In the genomic region with DNA sequence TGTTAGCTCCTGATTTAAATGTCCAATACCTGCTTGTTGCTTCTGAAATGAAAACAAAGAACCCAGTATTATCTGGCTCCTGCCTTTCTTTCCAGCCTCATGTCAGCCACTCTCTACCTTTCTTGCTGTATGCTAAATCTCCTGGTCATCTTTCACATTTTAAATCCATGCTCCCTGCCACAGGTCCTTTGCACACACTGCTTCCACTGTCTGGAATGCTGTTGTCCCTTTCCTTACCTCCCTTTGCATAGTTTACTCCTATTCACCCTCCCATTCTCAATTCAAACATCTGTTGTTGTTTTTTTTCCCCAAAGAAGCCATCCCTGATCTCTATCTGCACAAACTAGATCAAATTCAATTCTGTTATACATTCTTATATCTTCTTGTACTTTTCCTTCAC, we compare ENCODE assay signal across 1 cellular context.
A peak's percentile ranks its signal among the peaks of the same experiment; 100 is the strongest.
TF ChIP-seq lines count a peak whose summit lies in the region.

No MANE protein-coding gene starts in this region.

TF ChIP-seq in HEK293, 187 proteins besides CTCF, POLR2A, EP300 and RAD21:
- TF ChIP-seq, protein P1, sequence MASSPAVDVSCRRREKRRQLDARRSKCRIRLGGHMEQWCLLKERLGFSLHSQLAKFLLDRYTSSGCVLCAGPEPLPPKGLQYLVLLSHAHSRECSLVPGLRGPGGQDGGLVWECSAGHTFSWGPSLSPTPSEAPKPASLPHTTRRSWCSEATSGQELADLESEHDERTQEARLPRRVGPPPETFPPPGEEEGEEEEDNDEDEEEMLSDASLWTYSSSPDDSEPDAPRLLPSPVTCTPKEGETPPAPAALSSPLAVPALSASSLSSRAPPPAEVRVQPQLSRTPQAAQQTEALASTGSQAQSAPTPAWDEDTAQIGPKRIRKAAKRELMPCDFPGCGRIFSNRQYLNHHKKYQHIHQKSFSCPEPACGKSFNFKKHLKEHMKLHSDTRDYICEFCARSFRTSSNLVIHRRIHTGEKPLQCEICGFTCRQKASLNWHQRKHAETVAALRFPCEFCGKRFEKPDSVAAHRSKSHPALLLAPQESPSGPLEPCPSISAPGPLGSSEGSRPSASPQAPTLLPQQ (tag by site-specific recombination; IDR thresholded peaks at IDR 0.05), result no peak
- TF ChIP-seq ZNF558 (tag by site-specific recombination; IDR thresholded peaks at IDR 0.05) (no peak), ZNF623 (tag by site-specific recombination; IDR thresholded peaks at IDR 0.05) (peak; percentile 53; the same call in 1 of the 2 replicates), ZNF777 (tag by site-specific recombination; IDR thresholded peaks at IDR 0.05; ENCODE audit: borderline replicate concordance) (no peak)
- TF ChIP-seq, protein P2, sequence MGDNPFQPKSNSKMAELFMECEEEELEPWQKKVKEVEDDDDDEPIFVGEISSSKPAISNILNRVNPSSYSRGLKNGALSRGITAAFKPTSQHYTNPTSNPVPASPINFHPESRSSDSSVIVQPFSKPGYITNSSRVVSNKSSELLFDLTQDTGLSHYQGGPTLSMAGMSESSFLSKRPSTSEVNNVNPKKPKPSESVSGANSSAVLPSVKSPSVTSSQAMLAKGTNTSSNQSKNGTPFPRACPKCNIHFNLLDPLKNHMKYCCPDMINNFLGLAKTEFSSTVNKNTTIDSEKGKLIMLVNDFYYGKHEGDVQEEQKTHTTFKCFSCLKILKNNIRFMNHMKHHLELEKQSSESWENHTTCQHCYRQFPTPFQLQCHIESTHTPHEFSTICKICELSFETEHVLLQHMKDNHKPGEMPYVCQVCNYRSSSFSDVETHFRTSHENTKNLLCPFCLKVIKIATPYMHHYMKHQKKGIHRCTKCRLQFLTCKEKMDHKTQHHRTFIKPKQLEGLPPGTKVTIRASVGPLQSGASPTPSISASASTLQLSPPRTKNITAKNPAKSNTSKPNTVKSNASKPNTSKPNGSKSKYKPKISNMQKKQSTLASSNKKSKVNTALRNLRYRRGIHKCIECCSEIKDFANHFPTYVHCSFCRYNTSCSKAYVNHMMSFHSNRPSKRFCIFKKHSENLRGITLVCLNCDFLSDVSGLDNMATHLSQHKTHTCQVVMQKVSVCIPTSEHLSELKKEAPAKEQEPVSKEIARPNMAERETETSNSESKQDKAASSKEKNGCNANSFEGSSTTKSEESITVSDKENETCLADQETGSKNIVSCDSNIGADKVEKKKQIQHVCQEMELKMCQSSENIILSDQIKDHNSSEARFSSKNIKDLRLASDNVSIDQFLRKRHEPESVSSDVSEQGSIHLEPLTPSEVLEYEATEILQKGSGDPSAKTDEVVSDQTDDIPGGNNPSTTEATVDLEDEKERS (tag by site-specific recombination; IDR thresholded peaks at IDR 0.05), result no peak
